Comparison of ENCODE assay signal across 23 cellular contexts in the genomic region with DNA sequence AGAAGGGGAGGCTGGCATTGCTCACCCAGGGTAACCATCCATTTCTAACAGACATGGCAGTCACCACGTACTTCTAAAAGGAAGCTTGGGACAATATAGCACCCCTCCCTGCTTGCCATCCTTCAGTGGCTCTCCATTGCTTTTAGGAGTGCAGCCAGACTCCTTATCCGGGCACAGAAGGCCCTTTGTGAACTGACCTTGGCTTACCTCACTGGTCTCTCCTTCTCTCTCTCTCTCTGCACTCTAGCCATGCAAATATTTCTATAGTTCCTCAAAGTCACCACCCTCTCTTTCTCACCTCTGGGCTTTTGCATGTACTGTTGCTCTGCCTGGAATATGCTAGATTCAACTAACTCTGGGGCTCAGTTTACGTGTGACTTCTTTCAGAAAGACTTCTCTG.
"Had no signal": no experiment of that assay in that cellular context is flagged by ENCODE, and none has a peak within 500 bp of the region (broad histone marks: within the 10 kb centered on the region; RNA-seq: fewer than 3 reads in every experiment).

No MANE protein-coding gene starts in this region.

- H3K27me3 ChIP-seq: left lung, neutrophil, right atrium auricular region, stomach, tibial artery, vagina had no signal

- FAIRE-seq: keratinocyte had no signal

- H3K27ac ChIP-seq: left lung, neutrophil, right atrium auricular region, skin epidermis, stomach, thoracic aorta, tibial artery, vagina had no signal

- H3K4me1 ChIP-seq: right atrium auricular region, tibial artery, vagina had no signal

- H3K9me3 ChIP-seq: left lung, neutrophil, right atrium auricular region, stomach, thoracic aorta, tibial artery, vagina had no signal

- H3K4me3 ChIP-seq: left lung, lung, right atrium auricular region, skin epidermis, stomach, thoracic aorta, tibial artery, vagina had no signal

- H3K36me3 ChIP-seq: left lung, neutrophil, right atrium auricular region, stomach, thoracic aorta, tibial artery, vagina had no signal

- ATAC-seq: left colon; left lung; naive thymus-derived CD8-positive, alpha-beta T cell; sciatic nerve; stimulated activated naive B cell treated with anti-CD40 and anti-IgM and Interleukin-4, amounts not matched to agents 10 μg/mL and 1 μg/mL and 100 μg/mL, for 72 hours; stimulated activated naive CD8-positive, alpha-beta T cell treated with anti-CD3 and anti-CD28 coated beads, Interleukin-15, Interleukin-2, amounts not matched to agents 100 U/mL and 50 U/mL, for 24 hours had no signal

- DNase-seq: hippocampal formation; kidney glomerular epithelial cell; left colon; left lung; mesendoderm; naive thymus-derived CD8-positive, alpha-beta T cell; occipital lobe; stimulated activated CD4-positive, alpha-beta T cell treated with anti-CD3 and anti-CD28 coated beads, Interleukin-12 subunit alpha, Interleukin-12 subunit beta, amount 100 ng/mL, for 4 hours; stimulated activated CD4-positive, alpha-beta T cell treated with anti-CD3 and anti-CD28 coated beads, Interleukin-15, amount 100 ng/mL, for 24 hours; stimulated activated CD4-positive, alpha-beta T cell treated with anti-CD3 and anti-CD28 coated beads, Interleukin-2, amount 100 ng/mL, for 24 hours; stimulated activated CD4-positive, alpha-beta T cell treated with anti-CD3 and anti-CD28 coated beads, Interleukin-4, amount 100 ng/mL, for 1 hour; stimulated activated naive B cell treated with anti-CD40 and anti-IgM and Interleukin-4, amounts not matched to agents 10 μg/mL and 1 μg/mL and 100 μg/mL, for 72 hours; stimulated activated naive CD8-positive, alpha-beta T cell treated with anti-CD3 and anti-CD28 coated beads, Interleukin-15, Interleukin-2, amounts not matched to agents 100 U/mL and 50 U/mL, for 24 hours; stomach; tibial artery had no signal
